Comparison of ENCODE assay signal across 1 cellular context in the genomic region with DNA sequence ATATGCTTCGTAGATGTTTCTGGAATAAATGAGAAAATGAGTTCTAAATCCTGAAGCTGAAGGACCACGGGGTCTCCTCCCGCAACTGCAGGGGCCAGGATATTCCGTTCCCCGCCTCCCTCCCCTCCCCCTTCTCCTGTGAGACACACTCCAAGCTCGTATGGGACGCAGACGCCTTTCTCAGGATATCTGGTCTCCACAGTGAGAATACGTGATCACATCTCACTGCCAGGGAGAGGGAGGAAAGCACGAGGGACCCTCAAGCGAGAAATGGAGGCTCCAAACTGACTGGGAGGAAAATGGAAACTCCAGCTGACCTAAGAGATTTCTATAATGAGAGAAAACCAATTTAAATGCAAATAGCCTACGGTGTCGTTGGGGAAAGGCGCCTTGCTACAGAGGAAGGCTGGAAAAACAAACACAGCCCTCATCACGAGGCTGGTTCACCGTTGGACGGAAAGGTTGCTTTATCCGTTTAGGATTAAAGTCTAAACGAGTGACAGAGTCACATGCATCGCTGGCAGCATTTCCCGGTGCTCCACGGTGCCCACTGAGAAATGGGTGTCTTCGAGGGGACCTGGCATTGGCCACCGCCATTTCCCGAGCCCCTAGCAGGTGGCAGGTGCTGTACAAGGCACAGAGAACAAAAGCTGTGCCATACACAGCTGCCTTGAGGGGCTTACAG.
TF ChIP-seq lines count a peak whose summit lies in the region.

No MANE protein-coding gene starts in this region.

TF ChIP-seq in liver, 16 proteins besides CTCF, POLR2A, EP300 and RAD21 (continued from another document):
- TF ChIP-seq, protein P1, sequence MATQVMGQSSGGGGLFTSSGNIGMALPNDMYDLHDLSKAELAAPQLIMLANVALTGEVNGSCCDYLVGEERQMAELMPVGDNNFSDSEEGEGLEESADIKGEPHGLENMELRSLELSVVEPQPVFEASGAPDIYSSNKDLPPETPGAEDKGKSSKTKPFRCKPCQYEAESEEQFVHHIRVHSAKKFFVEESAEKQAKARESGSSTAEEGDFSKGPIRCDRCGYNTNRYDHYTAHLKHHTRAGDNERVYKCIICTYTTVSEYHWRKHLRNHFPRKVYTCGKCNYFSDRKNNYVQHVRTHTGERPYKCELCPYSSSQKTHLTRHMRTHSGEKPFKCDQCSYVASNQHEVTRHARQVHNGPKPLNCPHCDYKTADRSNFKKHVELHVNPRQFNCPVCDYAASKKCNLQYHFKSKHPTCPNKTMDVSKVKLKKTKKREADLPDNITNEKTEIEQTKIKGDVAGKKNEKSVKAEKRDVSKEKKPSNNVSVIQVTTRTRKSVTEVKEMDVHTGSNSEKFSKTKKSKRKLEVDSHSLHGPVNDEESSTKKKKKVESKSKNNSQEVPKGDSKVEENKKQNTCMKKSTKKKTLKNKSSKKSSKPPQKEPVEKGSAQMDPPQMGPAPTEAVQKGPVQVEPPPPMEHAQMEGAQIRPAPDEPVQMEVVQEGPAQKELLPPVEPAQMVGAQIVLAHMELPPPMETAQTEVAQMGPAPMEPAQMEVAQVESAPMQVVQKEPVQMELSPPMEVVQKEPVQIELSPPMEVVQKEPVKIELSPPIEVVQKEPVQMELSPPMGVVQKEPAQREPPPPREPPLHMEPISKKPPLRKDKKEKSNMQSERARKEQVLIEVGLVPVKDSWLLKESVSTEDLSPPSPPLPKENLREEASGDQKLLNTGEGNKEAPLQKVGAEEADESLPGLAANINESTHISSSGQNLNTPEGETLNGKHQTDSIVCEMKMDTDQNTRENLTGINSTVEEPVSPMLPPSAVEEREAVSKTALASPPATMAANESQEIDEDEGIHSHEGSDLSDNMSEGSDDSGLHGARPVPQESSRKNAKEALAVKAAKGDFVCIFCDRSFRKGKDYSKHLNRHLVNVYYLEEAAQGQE (IDR thresholded peaks at IDR 0.05), result no peak
- TF ChIP-seq, protein P2, sequence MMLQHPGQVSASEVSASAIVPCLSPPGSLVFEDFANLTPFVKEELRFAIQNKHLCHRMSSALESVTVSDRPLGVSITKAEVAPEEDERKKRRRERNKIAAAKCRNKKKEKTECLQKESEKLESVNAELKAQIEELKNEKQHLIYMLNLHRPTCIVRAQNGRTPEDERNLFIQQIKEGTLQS (IDR thresholded peaks at IDR 0.05), result no peak
- TF ChIP-seq, protein P3, sequence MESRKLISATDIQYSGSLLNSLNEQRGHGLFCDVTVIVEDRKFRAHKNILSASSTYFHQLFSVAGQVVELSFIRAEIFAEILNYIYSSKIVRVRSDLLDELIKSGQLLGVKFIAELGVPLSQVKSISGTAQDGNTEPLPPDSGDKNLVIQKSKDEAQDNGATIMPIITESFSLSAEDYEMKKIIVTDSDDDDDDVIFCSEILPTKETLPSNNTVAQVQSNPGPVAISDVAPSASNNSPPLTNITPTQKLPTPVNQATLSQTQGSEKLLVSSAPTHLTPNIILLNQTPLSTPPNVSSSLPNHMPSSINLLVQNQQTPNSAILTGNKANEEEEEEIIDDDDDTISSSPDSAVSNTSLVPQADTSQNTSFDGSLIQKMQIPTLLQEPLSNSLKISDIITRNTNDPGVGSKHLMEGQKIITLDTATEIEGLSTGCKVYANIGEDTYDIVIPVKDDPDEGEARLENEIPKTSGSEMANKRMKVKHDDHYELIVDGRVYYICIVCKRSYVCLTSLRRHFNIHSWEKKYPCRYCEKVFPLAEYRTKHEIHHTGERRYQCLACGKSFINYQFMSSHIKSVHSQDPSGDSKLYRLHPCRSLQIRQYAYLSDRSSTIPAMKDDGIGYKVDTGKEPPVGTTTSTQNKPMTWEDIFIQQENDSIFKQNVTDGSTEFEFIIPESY (IDR thresholded peaks at IDR 0.05), result peak; percentile 75
- peak; percentile 93 for TF ChIP-seq FOXA2 (IDR thresholded peaks at IDR 0.05)
- TF ChIP-seq YY1 (IDR thresholded peaks at IDR 0.05), result peak; percentile 71
- no peak for TF ChIP-seq NR2F2 (IDR thresholded peaks at IDR 0.05)
- TF ChIP-seq GABPA (IDR thresholded peaks at IDR 0.05 in 1 of 2, conservative IDR thresholded peaks at IDR 0.05 in 1 of 2), result peak in 1 of 2 donors; percentile 47
- peak; percentile 92 for TF ChIP-seq FOXA1 (IDR thresholded peaks at IDR 0.05)
- TF ChIP-seq SP1 (IDR thresholded peaks at IDR 0.05), result peak; percentile 96
- peak; percentile 85 to 97 for TF ChIP-seq RXRA (IDR thresholded peaks at IDR 0.05)
- TF ChIP-seq, protein P4, sequence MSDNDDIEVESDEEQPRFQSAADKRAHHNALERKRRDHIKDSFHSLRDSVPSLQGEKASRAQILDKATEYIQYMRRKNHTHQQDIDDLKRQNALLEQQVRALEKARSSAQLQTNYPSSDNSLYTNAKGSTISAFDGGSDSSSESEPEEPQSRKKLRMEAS (IDR thresholded peaks at IDR 0.05), result peak; percentile 81
- peak; percentile 96 to 97 for TF ChIP-seq HNF4A (conservative IDR thresholded peaks at IDR 0.05)
